Comparison of ENCODE assay signal across 20 cellular contexts in the genomic region with DNA sequence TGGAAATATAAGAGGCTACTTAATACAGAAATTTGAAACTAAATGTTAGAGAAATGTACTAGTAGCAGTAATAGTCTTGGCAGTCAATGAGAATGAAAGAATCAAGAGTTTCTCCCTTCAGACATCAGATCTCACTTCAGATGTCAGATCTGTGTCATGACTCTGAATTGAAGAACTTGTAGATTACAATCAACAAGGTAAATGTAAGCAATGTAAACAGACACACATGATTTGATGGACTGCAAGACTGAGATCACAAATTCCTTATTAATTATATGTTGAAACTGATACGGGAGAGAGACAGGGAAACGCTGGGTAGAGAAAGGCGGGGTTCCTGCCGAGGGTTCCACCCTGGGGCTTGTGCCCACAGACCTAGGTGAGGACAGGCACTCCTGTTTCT.
DNase-seq lines count a peak whose midpoint lies in the region; ATAC-seq and TF ChIP-seq lines count a peak whose summit lies in the region.
"Had no signal": no experiment of that assay in that cellular context is flagged by ENCODE, and none has a peak within 500 bp of the region (broad histone marks: within the 10 kb centered on the region; RNA-seq: fewer than 3 reads in every experiment).

No MANE protein-coding gene starts in this region.

- peak; percentile 33; the same call in 2 of the 3 replicates for ATAC-seq in SK-N-SH treated with all-trans-retinoic acid at 6 μM for 48 hours
- no peak for ATAC-seq in stimulated activated naive CD8-positive, alpha-beta T cell treated with anti-CD3 and anti-CD28 coated beads, Interleukin-15, amount 100 ng/mL, for 72 hours

- peaks cover 3% of the 10 kb centered on the region; the same call in 1 of the 2 replicates for H3K27me3 Mint-ChIP-seq in HFFc6 (ENCODE audit: insufficient read depth)
- peaks cover 5% of the 10 kb centered on the region for H3K27me3 Mint-ChIP-seq in stimulated activated naive CD8-positive, alpha-beta T cell treated with anti-CD3 and anti-CD28 coated beads, Interleukin-15, amount 100 ng/mL, for 72 hours
- H3K27me3 Mint-ChIP-seq: CD4-positive, alpha-beta T cell had no signal

- no peak overlapping the region; the same call in 1 of the 2 replicates for H3K4me3 Mint-ChIP-seq in HFFc6
- H3K4me3 Mint-ChIP-seq in stimulated activated naive CD8-positive, alpha-beta T cell treated with anti-CD3 and anti-CD28 coated beads, Interleukin-15, amount 100 ng/mL, for 72 hours: no peak overlapping the region
- H3K4me3 Mint-ChIP-seq: CD4-positive, alpha-beta T cell had no signal

- peak overlapping the region; percentile 71 for H3K27ac Mint-ChIP-seq in HFFc6
- H3K27ac Mint-ChIP-seq in stimulated activated naive CD8-positive, alpha-beta T cell treated with anti-CD3 and anti-CD28 coated beads, Interleukin-15, amount 100 ng/mL, for 72 hours: no peak overlapping the region
- H3K27ac Mint-ChIP-seq: CD4-positive, alpha-beta T cell had no signal

- H3K27ac ChIP-seq in epithelial cell of prostate: peak overlapping the region; percentile 89
- H3K27ac ChIP-seq: BLaER1, SK-N-MC had no signal

- H3K4me1 Mint-ChIP-seq in HFFc6 (ENCODE audit: low read depth): peaks cover 79% of the 10 kb centered on the region
- no peaks in the 10 kb centered on the region for H3K4me1 Mint-ChIP-seq in stimulated activated naive CD8-positive, alpha-beta T cell treated with anti-CD3 and anti-CD28 coated beads, Interleukin-15, amount 100 ng/mL, for 72 hours

- DNase-seq in HFFc6 (no peak), epithelial cell of prostate (ENCODE audit: low read depth, low spot score) (no peak), dermis blood vessel endothelial cell (no peak), cortex of kidney (lab: John Stamatoyannopoulos, UW) (no peak), NCI-H2196 (lab: John Stamatoyannopoulos, UW; ENCODE audit: unreplicated experiment) (no peak)
- DNase-seq in stimulated activated naive CD8-positive, alpha-beta T cell treated with anti-CD3 and anti-CD28 coated beads, Interleukin-15, amount 100 ng/mL, for 72 hours: no peak
- DNase-seq: ACHN; Caco-2; CD4-positive, alpha-beta T cell; DND-41; MG63; NCI-H1417; NCI-H1694 treated with DMSO at 0.1 percent for 48 hours; NCI-H446 treated with DMSO at 0.1 percent for 48 hours; NCI-H526 treated with DMSO at 0.1 percent for 48 hours; OCI-M1; SHP77 treated with DMSO at 0.1 percent for 48 hours had no signal

- TF ChIP-seq CTCF in HFFc6 (IDR thresholded peaks at IDR 0.05): no peak

- H3K36me3 Mint-ChIP-seq in HFFc6 (ENCODE audit: low read depth): no peaks in the 10 kb centered on the region

- H3K9me3 Mint-ChIP-seq in HFFc6: no peaks in the 10 kb centered on the region
- H3K9me3 Mint-ChIP-seq in stimulated activated naive CD8-positive, alpha-beta T cell treated with anti-CD3 and anti-CD28 coated beads, Interleukin-15, amount 100 ng/mL, for 72 hours: no peaks in the 10 kb centered on the region
- H3K9me3 Mint-ChIP-seq: CD4-positive, alpha-beta T cell had no signal

TF ChIP-seq in SK-N-SH treated with all-trans-retinoic acid at 6 μM for 48 hours, 23 proteins besides CTCF, POLR2A, EP300 and RAD21:
- TF ChIP-seq TCF4 (CRISPR knock-in tag; IDR thresholded peaks at IDR 0.05; ENCODE audit: borderline replicate concordance): no peak
- TF ChIP-seq BACH2 (CRISPR knock-in tag; IDR thresholded peaks at IDR 0.05; ENCODE audit: borderline replicate concordance): no peak
- no peak for TF ChIP-seq ZNF70 (CRISPR knock-in tag; IDR thresholded peaks at IDR 0.05)
- no peak for TF ChIP-seq ESRRG (CRISPR knock-in tag; IDR thresholded peaks at IDR 0.05)
- no peak for TF ChIP-seq ARNTL (CRISPR knock-in tag; IDR thresholded peaks at IDR 0.05; ENCODE audit: borderline replicate concordance, low read depth)
- TF ChIP-seq ZNF8 (CRISPR knock-in tag; IDR thresholded peaks at IDR 0.05): no peak
- TF ChIP-seq PPARA (CRISPR knock-in tag; IDR thresholded peaks at IDR 0.05; ENCODE audit: borderline replicate concordance): no peak
- no peak for TF ChIP-seq SNAI2 (CRISPR knock-in tag; IDR thresholded peaks at IDR 0.05)
- TF ChIP-seq GLIS3 (CRISPR knock-in tag; IDR thresholded peaks at IDR 0.05): no peak
